14 cellular contexts compared by ENCODE assay signal in the genomic region with DNA sequence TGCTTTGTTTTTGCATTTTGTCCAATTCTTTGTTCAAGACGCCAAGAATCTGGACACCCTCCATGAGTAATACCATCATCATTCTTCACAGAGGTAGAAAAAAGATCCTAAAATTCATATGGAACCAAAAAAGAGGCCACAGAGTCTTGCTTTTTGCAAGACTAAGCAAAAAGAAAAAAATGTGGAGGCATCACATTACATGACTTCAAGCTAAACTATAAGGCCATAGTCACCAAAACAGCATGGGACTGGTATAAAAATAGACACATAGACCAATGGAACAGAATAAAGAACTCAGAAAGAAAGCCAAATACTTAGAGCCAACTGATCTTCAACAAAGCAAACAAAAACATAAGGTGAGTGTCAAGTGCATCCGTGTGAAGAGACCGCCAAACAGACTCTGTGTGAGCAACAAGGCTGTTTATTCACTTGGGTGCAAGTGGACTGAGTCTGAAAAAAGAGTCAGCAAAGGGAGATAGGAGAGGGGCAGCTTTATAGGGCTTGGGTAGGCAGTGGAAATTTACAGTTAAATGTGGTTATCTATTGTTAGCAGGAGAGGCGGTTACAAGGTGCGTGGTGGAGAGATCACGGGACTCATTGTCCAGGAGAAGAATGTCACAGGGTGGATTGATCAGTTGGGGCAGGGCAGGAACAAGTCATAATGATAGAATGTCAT.
A peak's percentile ranks its signal among the peaks of the same experiment; 100 is the strongest.
DNase-seq lines count a peak whose midpoint lies in the region; ATAC-seq and TF ChIP-seq lines count a peak whose summit lies in the region.
"Had no signal": no experiment of that assay in that cellular context is flagged by ENCODE, and none has a peak within 500 bp of the region (broad histone marks: within the 10 kb centered on the region; RNA-seq: fewer than 3 reads in every experiment).

No MANE protein-coding gene starts in this region.

- peak; percentile 56 for DNase-seq in DMS53 (lab: John Stamatoyannopoulos, UW)
- no peak for DNase-seq in DMS53 treated with DMSO at 0.1 percent for 48 hours (lab: John Stamatoyannopoulos, UW; ENCODE audit: unreplicated experiment)
- DNase-seq in OCI-M2 (lab: John Stamatoyannopoulos, UW; ENCODE audit: unreplicated experiment): peak; percentile 71
- DNase-seq in fibroblast of pulmonary artery (ENCODE audit: low read depth): peak; percentile 22
- DNase-seq in smooth muscle cell of the brain vasculature (ENCODE audit: low read depth, low spot score): peak; percentile 18
- no peak for DNase-seq in activated naive CD8-positive, alpha-beta T cell treated with anti-CD3 and anti-CD28 coated beads, Interleukin-2, amount 50 U/mL, for 24 hours
- DNase-seq: activated T-cell treated with anti-CD3 and anti-CD28 coated beads, Interleukin-2, amount 50 U/mL, for 48 hours; body of pancreas; mucosa of descending colon; NCI-H524 treated with DMSO at 0.1 percent for 48 hours; retina had no signal

- ATAC-seq in HG03159 (IDR thresholded peaks at IDR 0.05; ENCODE audit: unreplicated experiment) (no peak), HG03097 (IDR thresholded peaks at IDR 0.05; ENCODE audit: low FRiP score, unreplicated experiment) (no peak)
- no peak for ATAC-seq in activated naive CD8-positive, alpha-beta T cell treated with anti-CD3 and anti-CD28 coated beads, Interleukin-2, amount 50 U/mL, for 24 hours
- ATAC-seq: activated CD4-positive, CD25-positive, alpha-beta regulatory T cell treated with anti-CD3 and anti-CD28 coated beads, Interleukin-2, amount 50 U/mL, for 24 hours; body of pancreas; mucosa of descending colon had no signal

- no peak for TF ChIP-seq CTCF in fibroblast of pulmonary artery (IDR thresholded peaks at IDR 0.05; ENCODE audit: low read length, missing control alignments)

- H3K27ac Mint-ChIP-seq in activated naive CD8-positive, alpha-beta T cell treated with anti-CD3 and anti-CD28 coated beads, Interleukin-2, amount 50 U/mL, for 24 hours: no peak overlapping the region

- no peak overlapping the region for H3K4me3 Mint-ChIP-seq in activated naive CD8-positive, alpha-beta T cell treated with anti-CD3 and anti-CD28 coated beads, Interleukin-2, amount 50 U/mL, for 24 hours

- peaks cover 10% of the 10 kb centered on the region for H3K9me3 Mint-ChIP-seq in activated naive CD8-positive, alpha-beta T cell treated with anti-CD3 and anti-CD28 coated beads, Interleukin-2, amount 50 U/mL, for 24 hours

- no peaks in the 10 kb centered on the region for H3K27me3 Mint-ChIP-seq in activated naive CD8-positive, alpha-beta T cell treated with anti-CD3 and anti-CD28 coated beads, Interleukin-2, amount 50 U/mL, for 24 hours

- H3K4me3 ChIP-seq in fibroblast of pulmonary artery (replicated peaks; ENCODE audit: low read depth, low read length): no peak overlapping the region
- H3K4me3 ChIP-seq: body of pancreas, mucosa of descending colon had no signal

- no peaks in the 10 kb centered on the region for H3K36me3 Mint-ChIP-seq in activated naive CD8-positive, alpha-beta T cell treated with anti-CD3 and anti-CD28 coated beads, Interleukin-2, amount 50 U/mL, for 24 hours (ENCODE audit: low read depth)

- no peaks in the 10 kb centered on the region for H3K4me1 Mint-ChIP-seq in activated naive CD8-positive, alpha-beta T cell treated with anti-CD3 and anti-CD28 coated beads, Interleukin-2, amount 50 U/mL, for 24 hours

Comparison
In these comparisons a context has a peak if more than half of its experiments do, and no peak if none do; other contexts are left out.
1. DNase-seq: peak in DMS53 (single experiment), OCI-M2 (single experiment), fibroblast of pulmonary artery (single experiment) and smooth muscle cell of the brain vasculature (single experiment); none in DMS53 treated with DMSO at 0.1 percent for 48 hours (single experiment) and activated naive CD8-positive, alpha-beta T cell treated with anti-CD3 and anti-CD28 coated beads, Interleukin-2, amount 50 U/mL, for 24 hours (single experiment).